1 cellular context compared by ENCODE assay signal in the genomic region with DNA sequence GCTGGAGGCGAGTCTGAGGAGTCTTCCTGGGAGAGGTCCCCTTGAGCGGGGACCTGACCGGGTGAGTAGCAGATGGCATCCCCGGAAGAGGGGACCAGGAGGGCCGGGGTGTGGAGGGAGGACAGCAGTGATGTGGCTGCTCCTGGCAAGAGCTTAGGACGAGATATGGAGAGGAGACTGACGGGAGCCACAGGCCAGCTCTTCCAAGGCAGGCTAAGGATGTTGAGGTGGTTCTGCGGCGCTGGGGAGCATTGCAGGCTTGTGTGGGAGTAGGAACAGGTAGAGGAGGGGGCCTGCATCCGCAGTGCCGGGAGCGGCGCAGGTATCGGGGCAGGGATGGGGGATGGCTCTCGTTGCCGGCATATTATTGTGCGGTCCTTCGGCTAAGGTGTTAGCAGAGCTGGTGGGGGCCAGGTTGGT.
TF ChIP-seq lines count a peak whose summit lies in the region.

No MANE protein-coding gene starts in this region.

TF ChIP-seq in K562, 482 proteins besides CTCF, POLR2A, EP300 and RAD21:
- TF ChIP-seq SRSF1 (IDR thresholded peaks at IDR 0.05; ENCODE audit: low read depth, low read length): no peak
- TF ChIP-seq TAL1 (IDR thresholded peaks at IDR 0.05): 0 out of 2 replicates have a peak, but pooled peaks have one; percentile 1
- no peak for TF ChIP-seq POLR2H (tag; IDR thresholded peaks at IDR 0.05; ENCODE audit: low read depth)
- TF ChIP-seq RFX7 (CRISPR knock-in tag; IDR thresholded peaks at IDR 0.05): no peak
- TF ChIP-seq ETV1 (tag; conservative IDR thresholded peaks at IDR 0.05; ENCODE audit: low read depth): 0 out of 2 replicates have a peak, but pooled peaks have one; percentile 16
- no peak for TF ChIP-seq CAMTA2 (CRISPR knock-in tag; conservative IDR thresholded peaks at IDR 0.05)
TF ChIP-seq in K562: peak in this region for 2.
